1 cellular context compared by ENCODE assay signal in the genomic region with DNA sequence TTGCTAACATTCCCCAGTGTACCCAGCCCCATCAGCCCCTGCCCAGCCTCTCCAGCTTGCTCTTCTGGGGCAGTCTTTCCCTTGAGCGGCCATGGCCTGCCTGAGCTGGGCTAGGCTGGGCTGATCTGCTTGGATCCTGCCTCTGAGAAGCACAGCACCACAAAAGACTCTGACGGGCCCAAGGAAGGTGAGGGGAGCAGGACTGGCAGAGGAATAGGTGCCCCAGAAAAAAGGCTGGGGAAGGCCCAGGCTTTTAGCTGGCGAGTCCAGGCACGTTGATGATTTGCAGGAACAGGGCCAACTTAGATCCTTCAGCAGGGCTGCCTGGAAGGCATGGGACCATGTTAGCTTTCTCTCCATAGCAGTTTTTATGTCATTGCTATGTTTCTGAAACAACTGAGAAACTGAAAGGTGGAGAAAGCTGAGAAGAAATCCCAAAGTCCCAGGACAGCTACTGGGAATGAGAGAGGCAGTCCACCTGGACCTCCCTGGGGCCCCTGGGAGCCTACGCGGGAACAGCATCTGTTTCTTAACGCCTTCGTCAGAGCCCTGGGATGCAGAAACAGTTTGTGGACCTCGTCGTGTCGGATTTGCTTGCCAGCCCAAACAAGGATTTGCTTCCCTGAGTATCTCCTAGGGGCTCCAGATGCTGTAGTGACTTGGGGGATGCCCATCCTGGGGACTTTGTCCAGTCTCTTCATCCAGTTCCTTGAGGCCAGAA.
TF ChIP-seq lines count a peak whose summit lies in the region.

No MANE protein-coding gene starts in this region.

TF ChIP-seq in GM12878, 131 proteins besides CTCF, POLR2A, EP300 and RAD21:
- TF ChIP-seq, protein P1, sequence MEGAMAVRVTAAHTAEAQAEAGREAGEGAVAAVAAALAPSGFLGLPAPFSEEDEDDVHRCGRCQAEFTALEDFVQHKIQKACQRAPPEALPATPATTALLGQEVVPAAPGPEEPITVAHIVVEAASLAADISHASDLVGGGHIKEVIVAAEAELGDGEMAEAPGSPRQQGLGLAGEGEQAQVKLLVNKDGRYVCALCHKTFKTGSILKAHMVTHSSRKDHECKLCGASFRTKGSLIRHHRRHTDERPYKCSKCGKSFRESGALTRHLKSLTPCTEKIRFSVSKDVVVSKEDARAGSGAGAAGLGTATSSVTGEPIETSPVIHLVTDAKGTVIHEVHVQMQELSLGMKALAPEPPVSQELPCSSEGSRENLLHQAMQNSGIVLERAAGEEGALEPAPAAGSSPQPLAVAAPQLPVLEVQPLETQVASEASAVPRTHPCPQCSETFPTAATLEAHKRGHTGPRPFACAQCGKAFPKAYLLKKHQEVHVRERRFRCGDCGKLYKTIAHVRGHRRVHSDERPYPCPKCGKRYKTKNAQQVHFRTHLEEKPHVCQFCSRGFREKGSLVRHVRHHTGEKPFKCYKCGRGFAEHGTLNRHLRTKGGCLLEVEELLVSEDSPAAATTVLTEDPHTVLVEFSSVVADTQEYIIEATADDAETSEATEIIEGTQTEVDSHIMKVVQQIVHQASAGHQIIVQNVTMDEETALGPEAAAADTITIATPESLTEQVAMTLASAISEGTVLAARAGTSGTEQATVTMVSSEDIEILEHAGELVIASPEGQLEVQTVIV (IDR thresholded peaks at IDR 0.05; ENCODE audit: borderline replicate concordance, partially characterized antibody): no peak
- TF ChIP-seq HDAC6 (IDR thresholded peaks at IDR 0.05; ENCODE audit: unreplicated experiment) (no peak), IKZF1 (conservative IDR thresholded peaks at IDR 0.05) (no peak), TARDBP (IDR thresholded peaks at IDR 0.05; ENCODE audit: borderline replicate concordance) (no peak), JUNB (IDR thresholded peaks at IDR 0.05) (no peak)
- TF ChIP-seq, protein P2, sequence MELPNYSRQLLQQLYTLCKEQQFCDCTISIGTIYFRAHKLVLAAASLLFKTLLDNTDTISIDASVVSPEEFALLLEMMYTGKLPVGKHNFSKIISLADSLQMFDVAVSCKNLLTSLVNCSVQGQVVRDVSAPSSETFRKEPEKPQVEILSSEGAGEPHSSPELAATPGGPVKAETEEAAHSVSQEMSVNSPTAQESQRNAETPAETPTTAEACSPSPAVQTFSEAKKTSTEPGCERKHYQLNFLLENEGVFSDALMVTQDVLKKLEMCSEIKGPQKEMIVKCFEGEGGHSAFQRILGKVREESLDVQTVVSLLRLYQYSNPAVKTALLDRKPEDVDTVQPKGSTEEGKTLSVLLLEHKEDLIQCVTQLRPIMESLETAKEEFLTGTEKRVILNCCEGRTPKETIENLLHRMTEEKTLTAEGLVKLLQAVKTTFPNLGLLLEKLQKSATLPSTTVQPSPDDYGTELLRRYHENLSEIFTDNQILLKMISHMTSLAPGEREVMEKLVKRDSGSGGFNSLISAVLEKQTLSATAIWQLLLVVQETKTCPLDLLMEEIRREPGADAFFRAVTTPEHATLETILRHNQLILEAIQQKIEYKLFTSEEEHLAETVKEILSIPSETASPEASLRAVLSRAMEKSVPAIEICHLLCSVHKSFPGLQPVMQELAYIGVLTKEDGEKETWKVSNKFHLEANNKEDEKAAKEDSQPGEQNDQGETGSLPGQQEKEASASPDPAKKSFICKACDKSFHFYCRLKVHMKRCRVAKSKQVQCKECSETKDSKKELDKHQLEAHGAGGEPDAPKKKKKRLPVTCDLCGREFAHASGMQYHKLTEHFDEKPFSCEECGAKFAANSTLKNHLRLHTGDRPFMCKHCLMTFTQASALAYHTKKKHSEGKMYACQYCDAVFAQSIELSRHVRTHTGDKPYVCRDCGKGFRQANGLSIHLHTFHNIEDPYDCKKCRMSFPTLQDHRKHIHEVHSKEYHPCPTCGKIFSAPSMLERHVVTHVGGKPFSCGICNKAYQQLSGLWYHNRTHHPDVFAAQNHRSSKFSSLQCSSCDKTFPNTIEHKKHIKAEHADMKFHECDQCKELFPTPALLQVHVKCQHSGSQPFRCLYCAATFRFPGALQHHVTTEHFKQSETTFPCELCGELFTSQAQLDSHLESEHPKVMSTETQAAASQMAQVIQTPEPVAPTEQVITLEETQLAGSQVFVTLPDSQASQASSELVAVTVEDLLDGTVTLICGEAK (IDR thresholded peaks at IDR 0.05; ENCODE audit: borderline replicate concordance): no peak
